Comparison of ENCODE assay signal across 14 cellular contexts in genomic region chr12:89163918-89164317, GRCh38.
A peak's percentile ranks its signal among the peaks of the same experiment; 100 is the strongest.
DNase-seq lines count a peak whose midpoint lies in the region; ATAC-seq, FAIRE-seq and TF ChIP-seq lines count a peak whose summit lies in the region.
"Had no signal": no experiment of that assay in that cellular context is flagged by ENCODE, and none has a peak within 500 bp of the region (broad histone marks: within the 10 kb centered on the region; RNA-seq: fewer than 3 reads in every experiment).

No MANE protein-coding gene starts in this region.

- H3K36me3 ChIP-seq in BLaER1 (no peaks in the 10 kb centered on the region), neutrophil (no peaks in the 10 kb centered on the region)
- H3K36me3 ChIP-seq: BE2C had no signal

- H3K27me3 ChIP-seq in BLaER1 = no peaks in the 10 kb centered on the region
- no peaks in the 10 kb centered on the region for H3K27me3 ChIP-seq in neutrophil
- H3K27me3 ChIP-seq: BE2C had no signal

- TF ChIP-seq CTCF in neutrophil (IDR thresholded peaks at IDR 0.05) = no peak

- H3K4me3 ChIP-seq in BLaER1 (no peak overlapping the region), neutrophil (ENCODE audit: low read depth in 1 of 2, low read length in 1 of 2) (peak overlapping the region; percentile 12 to 32)

- FAIRE-seq in GM12892 (lab: Jason Lieb, UNC) = no peak

- H3K9me3 ChIP-seq in BLaER1 (no peaks in the 10 kb centered on the region), neutrophil (no peaks in the 10 kb centered on the region)
- H3K9me3 ChIP-seq: BE2C had no signal

- H4K20me1 ChIP-seq in BLaER1 = no peaks in the 10 kb centered on the region

- H3K4me1 ChIP-seq in BLaER1 (peaks cover 27% of the 10 kb centered on the region; the same call in 1 of the 2 replicates), neutrophil (ENCODE audit: control insufficient read depth in 1 of 2, insufficient read depth in 1 of 2, low read depth in 1 of 2, low read length in 1 of 2) (peaks cover 79 to 89% of the 10 kb centered on the region in 2 experiments)
- H3K4me1 ChIP-seq: BE2C had no signal

- H3K4me2 ChIP-seq in BLaER1 = peak overlapping the region; percentile 19; the same call in 1 of the 2 replicates

- H3K9ac ChIP-seq in BLaER1 = no peak overlapping the region

- TF ChIP-seq POLR2A in GM12892 (IDR thresholded peaks at IDR 0.05; ENCODE audit: low read depth, low read length) = no peak

- DNase-seq in KBM-7 (peak; percentile 35), dermis microvascular lymphatic vessel endothelial cell (ENCODE audit: low read depth in 2 of 2) (peak; percentile 71 to 90), SW480 (ENCODE audit: low spot score) (no peak), GM12892 (ENCODE audit: insufficient read length) (no peak)
- DNase-seq: BE2C; cortex of kidney; NCI-H2081; NCI-H82; stimulated activated naive CD4-positive, alpha-beta T cell had no signal

- in situ Hi-C loops in KBM-7 (cut with MboI; ENCODE audit: low pct_unique_long_range_greater_than_20kb, low sequenced_read_pairs) = loop anchor here (25.0 kb wide), 1 partner anchor 102 kb away; no protein-coding TSS in a partner anchor

- H3K27ac ChIP-seq in BLaER1 (no peak overlapping the region), neutrophil (peak overlapping the region; percentile 98)
- H3K27ac ChIP-seq: VCaP had no signal

- no peak for ATAC-seq in GM18519 (IDR thresholded peaks at IDR 0.05; ENCODE audit: low FRiP score, unreplicated experiment)
- no peak for ATAC-seq in GM18502 (IDR thresholded peaks at IDR 0.05; ENCODE audit: poor library complexity, unreplicated experiment)

Comparison
In these comparisons a context has a peak if more than half of its experiments do, and no peak if none do; other contexts are left out.
1. DNase-seq: peak in KBM-7 (single experiment) and dermis microvascular lymphatic vessel endothelial cell (2 of 2); none in SW480 (single experiment) and GM12892 (single experiment).